Comparison of ENCODE assay signal across 8 cellular contexts in genomic region chr1:150363426-150364230, GRCh38. TPM values are rescaled to one million over a fixed set of nuclear protein-coding genes. Genes with fewer than 3 reads are reported as not detected.
DNase-seq lines count a peak whose midpoint lies in the region; ATAC-seq and TF ChIP-seq lines count a peak whose summit lies in the region.

Gene RPRD2, plus strand, starts transcription at chr1:150364147. Its CDS starts 568 bp downstream, at chr1:150364715.

- ATAC-seq in GM21576 (IDR thresholded peaks at IDR 0.05; ENCODE audit: unreplicated experiment) = peak; percentile 74
- peak; percentile 91 for ATAC-seq in PC-3
- ATAC-seq in mucosa of descending colon = peak; percentile 95

- no peaks in the 10 kb centered on the region for H3K27me3 ChIP-seq in PC-3 (ENCODE audit: low read length)

- H3K4me3 ChIP-seq in PC-3 (ENCODE audit: low read length) (peak within 1 kb of the TSS; percentile 97), mucosa of descending colon (peak within 1 kb of the TSS; percentile 45)

- TF ChIP-seq CTCF in PC-3 (conservative IDR thresholded peaks at IDR 0.05; ENCODE audit: low read depth, low read length) = no peak
- no peak for TF ChIP-seq CTCF in mucosa of descending colon (IDR thresholded peaks at IDR 0.05)

- POLR2A ChIA-PET in PC-3 (lab: Charles Lee; ENCODE audit: unreplicated experiment) = interaction anchor here (0.6 to 1.0 kb wide), 6 partner anchors 104 to 426 kb away, joined by 3 to 8 read pairs (median 4); partner anchors contain the start of genes FALEC, GOLPH3L and MCL1

- peak within 1 kb of the TSS; percentile 90 for H3K9ac ChIP-seq in PC-3 (ENCODE audit: low read length)

- H3K27ac ChIP-seq in PC-3 (ENCODE audit: low read length) (peak within 1 kb of the TSS; percentile 85), epithelial cell of prostate (peak within 1 kb of the TSS; percentile 95)

- H2AFZ ChIP-seq in PC-3 (ENCODE audit: low read length) = peak within 1 kb of the TSS; percentile 72

- no peak for TF ChIP-seq RAD21 in Ishikawa (IDR thresholded peaks at IDR 0.05; ENCODE audit: low read depth)

- no peak for TF ChIP-seq EP300 in Ishikawa (IDR thresholded peaks at IDR 0.05; ENCODE audit: borderline replicate concordance)

- H3K79me2 ChIP-seq in PC-3 (ENCODE audit: low read length) = peaks cover 46% of the 10 kb centered on the region

- CTCF ChIA-PET in PC-3 (lab: Charles Lee) = no interaction called here

- H3K9me2 ChIP-seq in PC-3 (replicated peaks; ENCODE audit: low read length) = no peaks in the 10 kb centered on the region

- H3K4me1 ChIP-seq in PC-3 (ENCODE audit: insufficient read depth, low read length) (peaks cover 13% of the 10 kb centered on the region), mucosa of descending colon (ENCODE audit: low read depth) (peaks cover 15% of the 10 kb centered on the region)

- BruUV-seq in PC-3 (replicated peaks; lab: Mats Ljungman, UMichigan) = TSS peak; percentile 82

- H3K9me3 ChIP-seq in PC-3 (ENCODE audit: low read length) (no peaks in the 10 kb centered on the region), mucosa of descending colon (no peaks in the 10 kb centered on the region)

- H4K20me1 ChIP-seq in PC-3 (ENCODE audit: low read length) = peaks cover 8% of the 10 kb centered on the region

- H3K4me2 ChIP-seq in PC-3 (ENCODE audit: low read length) = peak within 1 kb of the TSS; percentile 85

- no peaks in the 10 kb centered on the region for H3F3A ChIP-seq in PC-3 (ENCODE audit: low read length, unreplicated experiment)

- intact Hi-C loops in PC-3 (cut with micrococcal nuclease) = loop anchor here (10.0 kb wide), 1 partner anchor 171 kb away; no protein-coding TSS in a partner anchor
- intact Hi-C loops in mucosa of descending colon (cut with DNase I, micrococcal nuclease) = no loop called here

- DNase-seq in DMS153 (lab: John Stamatoyannopoulos, UW) (peak; percentile 100), PC-3 (peak; percentile 100), activated T-cell treated with anti-CD3 and anti-CD28 coated beads for 48 hours (ENCODE audit: low read depth) (peak; percentile 95), epithelial cell of prostate (ENCODE audit: low read depth, low spot score) (peak; percentile 89), mucosa of descending colon (peak; percentile 97 to 100 (median 98))
- peak; percentile 97 for DNase-seq in stimulated activated CD8-positive, alpha-beta memory T cell treated with anti-CD3 and anti-CD28 coated beads, Interleukin-4, amount 100 ng/mL, for 24 hours (ENCODE audit: low read depth)

- H3K36me3 ChIP-seq in PC-3 (ENCODE audit: low read depth, low read length) = no peaks in the 10 kb centered on the region
- H3K36me3 ChIP-seq in mucosa of descending colon (ENCODE audit: low read depth) = no peaks in the 10 kb centered on the region

TF ChIP-seq in Ishikawa, 13 proteins besides CTCF, POLR2A, EP300 and RAD21:
- TF ChIP-seq NFIC (IDR thresholded peaks at IDR 0.05) (no peak), USF1 (IDR thresholded peaks at IDR 0.05) (peak; percentile 1; the same call in 1 of the 2 replicates), FOXM1 (IDR thresholded peaks at IDR 0.05; ENCODE audit: borderline replicate concordance, low read depth) (no peak; the same call in 1 of the 2 replicates), EGR1 (IDR thresholded peaks at IDR 0.05) (peak; percentile 30; the same call in 1 of the 2 replicates), YY1 (IDR thresholded peaks at IDR 0.05; ENCODE audit: low read depth) (peak; percentile 97), TAF1 (IDR thresholded peaks at IDR 0.05; ENCODE audit: low read depth) (peak; percentile 93), CEBPB (IDR thresholded peaks at IDR 0.05) (peak; percentile 80), MAX (IDR thresholded peaks at IDR 0.05) (peak; percentile 67), REST (IDR thresholded peaks at IDR 0.05; ENCODE audit: low read depth) (no peak), TEAD4 (IDR thresholded peaks at IDR 0.05) (peak; percentile 53; the same call in 1 of the 2 replicates), CREB1 (IDR thresholded peaks at IDR 0.05; ENCODE audit: low read depth) (no peak), TCF12 (IDR thresholded peaks at IDR 0.05; ENCODE audit: low read depth) (no peak), ZBTB7A (IDR thresholded peaks at IDR 0.05; ENCODE audit: low read depth) (peak; percentile 51; the same call in 1 of the 2 replicates)

RNA-seq across cellular contexts. Expression of gene RPRD2, which starts in this region (rescaled TPM):
- 12.5 and 12.6 TPM in 2 replicates for total RNA-seq in PC-3 (2014; rRNA removed)
- total RNA-seq in mucosa of descending colon = 10 to 100 TPM; 28.3 to 43.1 (median 32.4) TPM

Comparison
In these comparisons a context has a peak if more than half of its experiments do, and no peak if none do; other contexts are left out.
1. Peak in every context shown above with its lines: DNase-seq, ATAC-seq, H3K4me3 ChIP-seq and H3K27ac ChIP-seq.